In genomic region chr17:8118769-8119574, GRCh38 we compare ENCODE assay signal across 1 cellular context.
TF ChIP-seq lines count a peak whose summit lies in the region.

No MANE protein-coding gene starts in this region.

TF ChIP-seq in HEK293, 187 proteins besides CTCF, POLR2A, EP300 and RAD21 (continued from another document and continues in another):
- TF ChIP-seq, protein P1, sequence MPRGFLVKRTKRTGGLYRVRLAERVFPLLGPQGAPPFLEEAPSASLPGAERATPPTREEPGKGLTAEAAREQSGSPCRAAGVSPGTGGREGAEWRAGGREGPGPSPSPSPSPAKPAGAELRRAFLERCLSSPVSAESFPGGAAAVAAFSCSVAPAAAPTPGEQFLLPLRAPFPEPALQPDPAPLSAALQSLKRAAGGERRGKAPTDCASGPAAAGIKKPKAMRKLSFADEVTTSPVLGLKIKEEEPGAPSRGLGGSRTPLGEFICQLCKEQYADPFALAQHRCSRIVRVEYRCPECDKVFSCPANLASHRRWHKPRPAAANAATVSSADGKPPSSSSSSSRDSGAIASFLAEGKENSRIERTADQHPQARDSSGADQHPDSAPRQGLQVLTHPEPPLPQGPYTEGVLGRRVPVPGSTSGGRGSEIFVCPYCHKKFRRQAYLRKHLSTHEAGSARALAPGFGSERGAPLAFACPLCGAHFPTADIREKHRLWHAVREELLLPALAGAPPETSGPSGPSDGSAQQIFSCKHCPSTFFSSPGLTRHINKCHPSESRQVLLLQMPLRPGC (tag by site-specific recombination; IDR thresholded peaks at IDR 0.05), result 0 out of 2 replicates have a peak, but pooled peaks have one; percentile 7
- TF ChIP-seq ZNF747 (tag by site-specific recombination; IDR thresholded peaks at IDR 0.05), result no peak
- TF ChIP-seq, protein P2, sequence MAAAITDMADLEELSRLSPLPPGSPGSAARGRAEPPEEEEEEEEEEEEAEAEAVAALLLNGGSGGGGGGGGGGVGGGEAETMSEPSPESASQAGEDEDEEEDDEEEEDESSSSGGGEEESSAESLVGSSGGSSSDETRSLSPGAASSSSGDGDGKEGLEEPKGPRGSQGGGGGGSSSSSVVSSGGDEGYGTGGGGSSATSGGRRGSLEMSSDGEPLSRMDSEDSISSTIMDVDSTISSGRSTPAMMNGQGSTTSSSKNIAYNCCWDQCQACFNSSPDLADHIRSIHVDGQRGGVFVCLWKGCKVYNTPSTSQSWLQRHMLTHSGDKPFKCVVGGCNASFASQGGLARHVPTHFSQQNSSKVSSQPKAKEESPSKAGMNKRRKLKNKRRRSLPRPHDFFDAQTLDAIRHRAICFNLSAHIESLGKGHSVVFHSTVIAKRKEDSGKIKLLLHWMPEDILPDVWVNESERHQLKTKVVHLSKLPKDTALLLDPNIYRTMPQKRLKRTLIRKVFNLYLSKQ (tag by site-specific recombination; IDR thresholded peaks at IDR 0.05; ENCODE audit: borderline replicate concordance), result no peak
- no peak for TF ChIP-seq ZFP41 (tag by site-specific recombination; IDR thresholded peaks at IDR 0.05; ENCODE audit: borderline replicate concordance)
- peak; percentile 41 for TF ChIP-seq SP2 (tag by site-specific recombination; IDR thresholded peaks at IDR 0.05)
- peak; percentile 52; the same call in 1 of the 2 replicates for TF ChIP-seq PRDM4 (tag by site-specific recombination; IDR thresholded peaks at IDR 0.05)
- peak; percentile 82; the same call in 1 of the 2 replicates for TF ChIP-seq ZNF24 (tag by site-specific recombination; IDR thresholded peaks at IDR 0.05)
- TF ChIP-seq ZNF169 (tag by site-specific recombination; IDR thresholded peaks at IDR 0.05), result no peak
- TF ChIP-seq SP3 (tag by site-specific recombination; IDR thresholded peaks at IDR 0.05), result no peak
- no peak for TF ChIP-seq HOXA7 (CRISPR knock-in tag; IDR thresholded peaks at IDR 0.05; ENCODE audit: borderline replicate concordance)
- no peak for TF ChIP-seq ZSCAN5A (tag by site-specific recombination; IDR thresholded peaks at IDR 0.05)
- TF ChIP-seq ZNF19 (tag by site-specific recombination; IDR thresholded peaks at IDR 0.05; ENCODE audit: low read depth), result no peak
- no peak for TF ChIP-seq ZNF555 (tag by site-specific recombination; conservative IDR thresholded peaks at IDR 0.05)
- no peak for TF ChIP-seq ZNF311 (tag by site-specific recombination; IDR thresholded peaks at IDR 0.05; ENCODE audit: borderline replicate concordance)
- TF ChIP-seq ZNF350 (tag by site-specific recombination; IDR thresholded peaks at IDR 0.05), result no peak
- no peak for TF ChIP-seq ZBTB7A (tag by site-specific recombination; IDR thresholded peaks at IDR 0.05; ENCODE audit: low read depth)
- TF ChIP-seq ZFP37 (tag by site-specific recombination; IDR thresholded peaks at IDR 0.05), result no peak
- TF ChIP-seq ZNF184 (tag by site-specific recombination; IDR thresholded peaks at IDR 0.05), result peak; percentile 45; the same call in 1 of the 2 replicates
- no peak for TF ChIP-seq ZNF768 (tag by site-specific recombination; IDR thresholded peaks at IDR 0.05)
- TF ChIP-seq ZNF10 (tag by site-specific recombination; IDR thresholded peaks at IDR 0.05), result 0 out of 2 replicates have a peak, but pooled peaks have one; percentile 36
- TF ChIP-seq REST (tag by site-specific recombination; IDR thresholded peaks at IDR 0.05), result no peak
- TF ChIP-seq KLF17 (tag by site-specific recombination; IDR thresholded peaks at IDR 0.05), result no peak; the same call in 1 of the 2 replicates
- no peak for TF ChIP-seq ZNF302 (tag by site-specific recombination; IDR thresholded peaks at IDR 0.05; ENCODE audit: low read depth)
- TF ChIP-seq ZNF174 (tag by site-specific recombination; IDR thresholded peaks at IDR 0.05), result no peak
- peak; percentile 53 for TF ChIP-seq PRDM6 (tag by site-specific recombination; IDR thresholded peaks at IDR 0.05)
- no peak for TF ChIP-seq ZNF140 (tag by site-specific recombination; IDR thresholded peaks at IDR 0.05)
- TF ChIP-seq, protein P3, sequence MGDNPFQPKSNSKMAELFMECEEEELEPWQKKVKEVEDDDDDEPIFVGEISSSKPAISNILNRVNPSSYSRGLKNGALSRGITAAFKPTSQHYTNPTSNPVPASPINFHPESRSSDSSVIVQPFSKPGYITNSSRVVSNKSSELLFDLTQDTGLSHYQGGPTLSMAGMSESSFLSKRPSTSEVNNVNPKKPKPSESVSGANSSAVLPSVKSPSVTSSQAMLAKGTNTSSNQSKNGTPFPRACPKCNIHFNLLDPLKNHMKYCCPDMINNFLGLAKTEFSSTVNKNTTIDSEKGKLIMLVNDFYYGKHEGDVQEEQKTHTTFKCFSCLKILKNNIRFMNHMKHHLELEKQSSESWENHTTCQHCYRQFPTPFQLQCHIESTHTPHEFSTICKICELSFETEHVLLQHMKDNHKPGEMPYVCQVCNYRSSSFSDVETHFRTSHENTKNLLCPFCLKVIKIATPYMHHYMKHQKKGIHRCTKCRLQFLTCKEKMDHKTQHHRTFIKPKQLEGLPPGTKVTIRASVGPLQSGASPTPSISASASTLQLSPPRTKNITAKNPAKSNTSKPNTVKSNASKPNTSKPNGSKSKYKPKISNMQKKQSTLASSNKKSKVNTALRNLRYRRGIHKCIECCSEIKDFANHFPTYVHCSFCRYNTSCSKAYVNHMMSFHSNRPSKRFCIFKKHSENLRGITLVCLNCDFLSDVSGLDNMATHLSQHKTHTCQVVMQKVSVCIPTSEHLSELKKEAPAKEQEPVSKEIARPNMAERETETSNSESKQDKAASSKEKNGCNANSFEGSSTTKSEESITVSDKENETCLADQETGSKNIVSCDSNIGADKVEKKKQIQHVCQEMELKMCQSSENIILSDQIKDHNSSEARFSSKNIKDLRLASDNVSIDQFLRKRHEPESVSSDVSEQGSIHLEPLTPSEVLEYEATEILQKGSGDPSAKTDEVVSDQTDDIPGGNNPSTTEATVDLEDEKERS (tag by site-specific recombination; IDR thresholded peaks at IDR 0.05), result no peak
- no peak for TF ChIP-seq SETDB1 (IDR thresholded peaks at IDR 0.05; ENCODE audit: insufficient read length, low read length)
- no peak for TF ChIP-seq ZNF223 (tag by site-specific recombination; IDR thresholded peaks at IDR 0.05)
- peak; percentile 20; the same call in 1 of the 2 replicates for TF ChIP-seq ZFP69B (tag by site-specific recombination; IDR thresholded peaks at IDR 0.05)
- TF ChIP-seq ZBTB48 (tag by site-specific recombination; IDR thresholded peaks at IDR 0.05), result peak; percentile 77
- TF ChIP-seq MEIS1 (CRISPR knock-in tag; IDR thresholded peaks at IDR 0.05; ENCODE audit: borderline replicate concordance), result no peak
- TF ChIP-seq ZNF514 (tag by site-specific recombination; IDR thresholded peaks at IDR 0.05), result no peak
- no peak for TF ChIP-seq ZNF521 (tag by site-specific recombination; IDR thresholded peaks at IDR 0.05)
- TF ChIP-seq ZNF433 (tag by site-specific recombination; IDR thresholded peaks at IDR 0.05; ENCODE audit: low read depth), result no peak
- TF ChIP-seq, protein P4, sequence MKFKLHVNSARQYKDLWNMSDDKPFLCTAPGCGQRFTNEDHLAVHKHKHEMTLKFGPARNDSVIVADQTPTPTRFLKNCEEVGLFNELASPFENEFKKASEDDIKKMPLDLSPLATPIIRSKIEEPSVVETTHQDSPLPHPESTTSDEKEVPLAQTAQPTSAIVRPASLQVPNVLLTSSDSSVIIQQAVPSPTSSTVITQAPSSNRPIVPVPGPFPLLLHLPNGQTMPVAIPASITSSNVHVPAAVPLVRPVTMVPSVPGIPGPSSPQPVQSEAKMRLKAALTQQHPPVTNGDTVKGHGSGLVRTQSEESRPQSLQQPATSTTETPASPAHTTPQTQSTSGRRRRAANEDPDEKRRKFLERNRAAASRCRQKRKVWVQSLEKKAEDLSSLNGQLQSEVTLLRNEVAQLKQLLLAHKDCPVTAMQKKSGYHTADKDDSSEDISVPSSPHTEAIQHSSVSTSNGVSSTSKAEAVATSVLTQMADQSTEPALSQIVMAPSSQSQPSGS (tag by site-specific recombination; IDR thresholded peaks at IDR 0.05; ENCODE audit: low read depth), result no peak
- no peak for TF ChIP-seq TRIM28 (IDR thresholded peaks at IDR 0.05; ENCODE audit: borderline replicate concordance, low read length)
- no peak for TF ChIP-seq BCL11B (tag by site-specific recombination; IDR thresholded peaks at IDR 0.05; ENCODE audit: low read depth)
- peak; percentile 92 for TF ChIP-seq ZSCAN30 (tag by site-specific recombination; IDR thresholded peaks at IDR 0.05)
- no peak for TF ChIP-seq ZNF530 (tag by site-specific recombination; IDR thresholded peaks at IDR 0.05; ENCODE audit: low read depth)
- TF ChIP-seq ZBTB17 (tag by site-specific recombination; IDR thresholded peaks at IDR 0.05), result peak; percentile 65
- no peak for TF ChIP-seq ZNF792 (tag by site-specific recombination; IDR thresholded peaks at IDR 0.05)
- no peak for TF ChIP-seq HOXD13 (CRISPR knock-in tag; IDR thresholded peaks at IDR 0.05; ENCODE audit: borderline replicate concordance)
- no peak for TF ChIP-seq ZNF366 (tag by site-specific recombination; conservative IDR thresholded peaks at IDR 0.05)
- TF ChIP-seq ZNF621 (tag by site-specific recombination; IDR thresholded peaks at IDR 0.05), result no peak
